26 cellular contexts compared by ENCODE assay signal in genomic region chr7:15143121-15143520, GRCh38.
"Had no signal": no experiment of that assay in that cellular context is flagged by ENCODE, and none has a peak within 500 bp of the region (broad histone marks: within the 10 kb centered on the region; RNA-seq: fewer than 3 reads in every experiment).

No MANE protein-coding gene starts in this region.

- DNase-seq: colonic mucosa; cortex of kidney; effector CD8-positive, alpha-beta T cell; effector memory CD8-positive, alpha-beta T cell; endodermal cell; erythroblast; esophagus squamous epithelium; foreskin fibroblast; foreskin melanocyte; gastrocnemius medialis; glutamatergic neuron; head of caudate nucleus; heart right ventricle; hippocampal formation; left cardiac atrium; left lung; left ventricle myocardium superior; lower lobe of right lung; mesenchymal stem cell; mucosa of descending colon; naive B cell had no signal

- ATAC-seq: effector memory CD8-positive, alpha-beta T cell; esophagus mucosa; gastrocnemius medialis; heart right ventricle; left cardiac atrium; left lung; left ventricle myocardium superior; lower lobe of right lung; mucosa of descending colon had no signal

- H3K27ac ChIP-seq: colonic mucosa, epithelial cell of prostate, esophagus squamous epithelium, gastrocnemius medialis, heart right ventricle, left lung, lower lobe of right lung had no signal

- H3K4me1 ChIP-seq: colonic mucosa, esophagus squamous epithelium, gastrocnemius medialis, heart right ventricle, left lung, lower lobe of right lung had no signal

- H3K36me3 ChIP-seq: colonic mucosa, esophagus squamous epithelium, gastrocnemius medialis, heart right ventricle, left lung, lower lobe of right lung had no signal

- H3K4me3 ChIP-seq: colonic mucosa, esophagus squamous epithelium, gastrocnemius medialis, heart right ventricle, left lung, lower lobe of right lung, mucosa of descending colon had no signal

- FAIRE-seq: endometrium, islet of Langerhans, keratinocyte had no signal

- H3K9me3 ChIP-seq: colonic mucosa, esophagus squamous epithelium, gastrocnemius medialis, lower lobe of right lung, mucosa of descending colon had no signal

- H3K27me3 ChIP-seq: colonic mucosa, esophagus squamous epithelium, gastrocnemius medialis, heart right ventricle, left lung had no signal
